Comparison of ENCODE assay signal across 8 cellular contexts in genomic region chr7:66844552-66845381, GRCh38.
DNase-seq lines count a peak whose midpoint lies in the region; TF ChIP-seq lines count a peak whose summit lies in the region.

No MANE protein-coding gene starts in this region.

- peak overlapping the region; percentile 81 to 96 for H3K4me3 ChIP-seq in testis

- in situ Hi-C loops in SK-MEL-5 (cut with HindIII; ENCODE audit: low pct_unique_long_range_greater_than_20kb, low sequenced_read_pairs): no loop called here

- no peaks in the 10 kb centered on the region for H3K4me1 ChIP-seq in testis

- H3K27ac ChIP-seq in testis: peak overlapping the region; percentile 91 to 92

- no peaks in the 10 kb centered on the region for H3K9me3 ChIP-seq in testis

- 0 to 1% methylated on average over 14 to 41 of the region's 61 CpGs for WGBS in testis, 2 donors

- POLR2A ChIA-PET in HEK293T (lab: Yijun Ruan, JAX): interaction anchor here (0.7 to 1.9 kb wide), 17 partner anchors 9 to 191 kb away, joined by 3 to 11 read pairs (median 4); partner anchors contain the start of genes RABGEF1, SBDS and TYW1

- CTCF ChIA-PET in HEK293T (lab: Yijun Ruan, JAX): no interaction called here

- no peak for TF ChIP-seq POLR2A in testis (IDR thresholded peaks at IDR 0.05)

- TF ChIP-seq CTCF in testis (IDR thresholded peaks at IDR 0.05): peak in 2 of 3 experiments; percentile 21 to 48

- intact Hi-C loops in testis (cut with DNase I; ENCODE audit: low total_unique reads): no loop called here

- no peaks in the 10 kb centered on the region for H3K36me3 ChIP-seq in testis (ENCODE audit: low read depth, missing control alignments)

- peak; percentile 96 for DNase-seq in GM04504 (ENCODE audit: low read depth)
- DNase-seq in HEK293T (ENCODE audit: extremely low spot score): peak; percentile 99
- peak; percentile 97 for DNase-seq in MV-4-11 (lab: John Stamatoyannopoulos, UW)
- peak; percentile 99 for DNase-seq in SK-MEL-5 (ENCODE audit: low read depth, low spot score)
- DNase-seq in activated naive CD4-positive, alpha-beta T cell treated with anti-CD3 and anti-CD28 coated beads, Interleukin-2, amount 50 U/mL, for 16 hours: peak; percentile 98
- DNase-seq in globus pallidus (ENCODE audit: low spot score): peak; percentile 95
- peak; percentile 92 for DNase-seq in occipital lobe (lab: John Stamatoyannopoulos, UW)
- peak; percentile 97 for DNase-seq in testis

- no peaks in the 10 kb centered on the region for H3K27me3 ChIP-seq in testis

TF ChIP-seq in HEK293T, 16 proteins besides CTCF, POLR2A, EP300 and RAD21:
- TF ChIP-seq ELF4 (IDR thresholded peaks at IDR 0.05) (peak; percentile 22; the same call in 1 of the 2 replicates), LEF1 (IDR thresholded peaks at IDR 0.05; ENCODE audit: borderline replicate concordance) (no peak), NFRKB (IDR thresholded peaks at IDR 0.05) (no peak), SUZ12 (IDR thresholded peaks at IDR 0.05) (no peak), FOXA1 (IDR thresholded peaks at IDR 0.05) (no peak), L3MBTL2 (conservative IDR thresholded peaks at IDR 0.05) (peak; percentile 20; the same call in 1 of the 2 replicates), TARDBP (IDR thresholded peaks at IDR 0.05) (peak; percentile 95), BHLHE40 (IDR thresholded peaks at IDR 0.05; ENCODE audit: borderline replicate concordance) (no peak), SP1 (IDR thresholded peaks at IDR 0.05) (no peak)

Comparison
In these comparisons a context has a peak if more than half of its experiments do, and no peak if none do; other contexts are left out.
1. Peak in every context shown above with its lines: DNase-seq, H3K4me3 ChIP-seq and H3K27ac ChIP-seq.